ENCODE assay signal across 10 cellular contexts in genomic region chr17:67942810-67943209, GRCh38. TPM values are rescaled to one million over a fixed set of nuclear protein-coding genes. Genes with fewer than 3 reads are reported as not detected.
DNase-seq lines count a peak whose midpoint lies in the region; ATAC-seq and TF ChIP-seq lines count a peak whose summit lies in the region.
"Had no signal": no experiment of that assay in that cellular context is flagged by ENCODE, and none has a peak within 500 bp of the region (broad histone marks: within the 10 kb centered on the region; RNA-seq: fewer than 3 reads in every experiment).

No MANE protein-coding gene starts in this region.

- H3K9me3 ChIP-seq in Caco-2 (no peaks in the 10 kb centered on the region), left lung (no peaks in the 10 kb centered on the region), sigmoid colon (no peaks in the 10 kb centered on the region)
- H3K9me3 ChIP-seq: SJCRH30 had no signal

- H3K36me3 Mint-ChIP-seq in Caco-2 (ENCODE audit: insufficient read depth, unreplicated experiment), result peaks cover 81% of the 10 kb centered on the region

- H3K4me1 Mint-ChIP-seq in Caco-2 (ENCODE audit: low read depth, unreplicated experiment), result no peaks in the 10 kb centered on the region

- no peaks in the 10 kb centered on the region for H3K27me3 ChIP-seq in Caco-2 (replicated peaks; ENCODE audit: control insufficient read depth, insufficient read depth, low read length)
- H3K27me3 ChIP-seq in left lung, result no peaks in the 10 kb centered on the region
- no peaks in the 10 kb centered on the region for H3K27me3 ChIP-seq in sigmoid colon
- H3K27me3 ChIP-seq: SJCRH30 had no signal

- DNase-seq in Caco-2 (peak in 1 of 2 experiments; percentile 22), HEK293T (ENCODE audit: extremely low spot score) (peak; percentile 30), amniotic epithelial cell (ENCODE audit: low read depth) (peak; percentile 12), left lung (no peak), islet precursor cell (no peak), foreskin melanocyte (no peak), sigmoid colon (no peak)
- DNase-seq: activated effector memory CD4-positive, alpha-beta T cell treated with anti-CD3 and anti-CD28 coated beads, Interleukin-2, amount 50 U/mL, for 16 hours had no signal

- POLR2A ChIA-PET in Caco-2 (lab: Charles Lee) (interaction anchor here (0.6 kb wide), 1 partner anchor 19 kb away, joined by 3 read pairs; no protein-coding TSS in a partner anchor), HEK293T (lab: Yijun Ruan, JAX) (no interaction called here)

- no peaks in the 10 kb centered on the region for H3K9me3 Mint-ChIP-seq in Caco-2 (ENCODE audit: unreplicated experiment)

- peak; percentile 18 to 41 for TF ChIP-seq CTCF in Caco-2 (IDR thresholded peaks at IDR 0.05; ENCODE audit: insufficient read depth in 1 of 2, low read depth in 1 of 2, low read length in 1 of 2, severe bottlenecking in 1 of 2, unreplicated experiment in 1 of 2)
- TF ChIP-seq CTCF in left lung (IDR thresholded peaks at IDR 0.05), result peak; percentile 15 to 24
- TF ChIP-seq CTCF in sigmoid colon (IDR thresholded peaks at IDR 0.05), result peak in 1 of 4 experiments; percentile 13

- WGBS in sigmoid colon, 2 donors, result 77 to 89% methylated on average over 3 of the region's 3 CpGs

- BruUV-seq in Caco-2 (replicated peaks; lab: Mats Ljungman, UMichigan), result no TSS peak

- H3K4me1 ChIP-seq in Caco-2, result no peaks in the 10 kb centered on the region
- no peaks in the 10 kb centered on the region for H3K4me1 ChIP-seq in left lung
- no peaks in the 10 kb centered on the region for H3K4me1 ChIP-seq in sigmoid colon
- H3K4me1 ChIP-seq: SJCRH30 had no signal

- no peaks in the 10 kb centered on the region for H3K27me3 Mint-ChIP-seq in Caco-2 (ENCODE audit: insufficient read depth, unreplicated experiment)

- H3K4me3 ChIP-seq in Caco-2 (ENCODE audit: low read depth, low read length) (no peak overlapping the region), left lung (no peak overlapping the region), sigmoid colon (no peak overlapping the region)
- H3K4me3 ChIP-seq: SJCRH30 had no signal

- no peak for TF ChIP-seq POLR2A in sigmoid colon (IDR thresholded peaks at IDR 0.05)

- intact Hi-C loops in Caco-2 (cut with micrococcal nuclease; ENCODE audit: unreplicated experiment), result no loop called here
- intact Hi-C loops in left lung (cut with DNase I), result no loop called here
- intact Hi-C loops in sigmoid colon (cut with DNase I), result no loop called here

- H3K4me3 Mint-ChIP-seq in Caco-2 (ENCODE audit: unreplicated experiment), result no peak overlapping the region

- CTCF ChIA-PET in Caco-2 (lab: Charles Lee) (interaction anchor here (0.8 to 1.5 kb wide), 2 partner anchors 13 to 17 kb away, joined by 4 to 6 read pairs; no protein-coding TSS in a partner anchor), HEK293T (lab: Yijun Ruan, JAX) (interaction anchor here (0.5 to 1.4 kb wide), 10 partner anchors 9 to 226 kb away, joined by 3 to 10 read pairs (median 3); no protein-coding TSS in a partner anchor)

- H3K36me3 ChIP-seq in Caco-2 (ENCODE audit: control insufficient read depth, insufficient read depth, low read length) (peaks cover 2% of the 10 kb centered on the region), left lung (peaks cover 0 to 85% of the 10 kb centered on the region in 2 donors), sigmoid colon (peaks cover 27 to 94% (median 64%) of the 10 kb centered on the region in 4 donors)

- H3K27ac ChIP-seq in left lung, result no peak overlapping the region
- H3K27ac ChIP-seq in sigmoid colon, result no peak overlapping the region
- H3K27ac ChIP-seq: SJCRH30 had no signal

- TF ChIP-seq EP300 in sigmoid colon (IDR thresholded peaks at IDR 0.05), result no peak

- ATAC-seq in left lung (no peak), HG02571 (IDR thresholded peaks at IDR 0.05; ENCODE audit: unreplicated experiment) (no peak)

- no peak overlapping the region for H3K27ac Mint-ChIP-seq in Caco-2 (ENCODE audit: unreplicated experiment)

TF ChIP-seq in HEK293T, 16 proteins besides CTCF, POLR2A, EP300 and RAD21:
- TF ChIP-seq ELF4 (IDR thresholded peaks at IDR 0.05) (no peak), CTBP1 (IDR thresholded peaks at IDR 0.05; ENCODE audit: borderline replicate concordance) (no peak), HDGF (IDR thresholded peaks at IDR 0.05; ENCODE audit: borderline replicate concordance) (no peak), BHLHE40 (IDR thresholded peaks at IDR 0.05; ENCODE audit: borderline replicate concordance) (no peak), L3MBTL2 (conservative IDR thresholded peaks at IDR 0.05) (no peak)

RNA-seq across cellular contexts. Expression of gene C17orf58, which starts 53.5 kb away (rescaled TPM):
- total RNA-seq in Caco-2 (2022) (13.5 and 14.4 TPM in 2 replicates), left lung (1 to 10 TPM; 6.3 to 6.6 TPM), sigmoid colon (10 to 100 TPM in 1 of 4 donors, 1 to 10 TPM in 3; 1.4 to 12.5 (median 5.1) TPM)
- polyA plus RNA-seq in sigmoid colon, result 10 to 100 TPM in 2 of 3 donors, 1 to 10 TPM in 1; 8.3 to 24.7 (median 22.2) TPM

Comparison
In these comparisons a context has a peak if more than half of its experiments do, and no peak if none do; other contexts are left out.
1. DNase-seq: peak in HEK293T (single experiment) and amniotic epithelial cell (single experiment); none in left lung (0 of 2), islet precursor cell (single experiment), foreskin melanocyte (single experiment) and sigmoid colon (single experiment).